In genomic region chr2:189557373-189557772, GRCh38 we compare ENCODE assay signal across 18 cellular contexts. TPM values are rescaled to one million over a fixed set of nuclear protein-coding genes. Genes with fewer than 3 reads are reported as not detected.
DNase-seq lines count a peak whose midpoint lies in the region; ATAC-seq and TF ChIP-seq lines count a peak whose summit lies in the region.
"Had no signal": no experiment of that assay in that cellular context is flagged by ENCODE, and none has a peak within 500 bp of the region (broad histone marks: within the 10 kb centered on the region; RNA-seq: fewer than 3 reads in every experiment).

No MANE protein-coding gene starts in this region.

- no peaks in the 10 kb centered on the region for H3K27me3 ChIP-seq in left ventricle myocardium inferior (ENCODE audit: low read depth)
- no peaks in the 10 kb centered on the region for H3K27me3 ChIP-seq in uterus
- H3K27me3 ChIP-seq in SJCRH30 = no peaks in the 10 kb centered on the region
- H3K27me3 ChIP-seq: BLaER1 treated with 17β-estradiol and CSF1 and Interleukin-3, amounts not matched to agents 10 nM and 100 nM; Peyer's patch had no signal

- intact Hi-C loops in left ventricle myocardium inferior (cut with micrococcal nuclease) (no loop called here), Right ventricle myocardium superior (cut with DNase I) (no loop called here), uterus (cut with DNase I; ENCODE audit: low total_unique reads) (no loop called here)

- H3K36me3 Mint-ChIP-seq in nephron (ENCODE audit: low read depth) = peaks cover 12% of the 10 kb centered on the region
- peaks cover 14% of the 10 kb centered on the region for H3K36me3 Mint-ChIP-seq in T-cell

- H3K4me1 Mint-ChIP-seq in nephron (peaks cover 69% of the 10 kb centered on the region), T-cell (peaks cover 11 to 22% (median 18%) of the 10 kb centered on the region in 3 donors)

- CTCF ChIA-PET in T-cell (lab: Charles Lee) = no interaction called here

- peaks cover 17% of the 10 kb centered on the region for H3K36me3 ChIP-seq in left ventricle myocardium inferior
- H3K36me3 ChIP-seq in uterus = no peaks in the 10 kb centered on the region
- H3K36me3 ChIP-seq in SJCRH30 = peaks cover 10% of the 10 kb centered on the region; the same call in 1 of the 2 replicates
- H3K36me3 ChIP-seq: BLaER1 treated with 17β-estradiol and CSF1 and Interleukin-3, amounts not matched to agents 10 nM and 100 nM had no signal

- H3K27ac Mint-ChIP-seq in nephron (peak overlapping the region; percentile 91 to 97 (median 96)), T-cell (no peak overlapping the region)

- H3K9me3 Mint-ChIP-seq in nephron (no peaks in the 10 kb centered on the region), T-cell (no peaks in the 10 kb centered on the region)

- H3K27ac ChIP-seq in left ventricle myocardium inferior (replicated peaks) (peak overlapping the region; percentile 2), uterus (peak overlapping the region; percentile 81 to 91), SJCRH30 (no peak overlapping the region)
- H3K27ac ChIP-seq: BLaER1 treated with 17β-estradiol and CSF1 and Interleukin-3, amounts not matched to agents 10 nM and 100 nM had no signal

- TF ChIP-seq POLR2A in uterus (IDR thresholded peaks at IDR 0.05) = no peak

- H3K4me1 ChIP-seq in left ventricle myocardium inferior (peaks cover 60% of the 10 kb centered on the region), uterus (peaks cover 13 to 40% of the 10 kb centered on the region in 2 donors), SJCRH30 (peaks cover 18% of the 10 kb centered on the region)

- no peak overlapping the region for H3K4me3 ChIP-seq in left ventricle myocardium inferior
- H3K4me3 ChIP-seq in uterus = no peak overlapping the region
- no peak overlapping the region for H3K4me3 ChIP-seq in SJCRH30
- H3K4me3 ChIP-seq: BLaER1 treated with 17β-estradiol and CSF1 and Interleukin-3, amounts not matched to agents 10 nM and 100 nM; Peyer's patch had no signal

- DNase-seq in left ventricle myocardium inferior = no peak
- DNase-seq in Right ventricle myocardium superior = no peak
- no peak for DNase-seq in uterus
- DNase-seq in T-cell = no peak
- no peak for DNase-seq in SJCRH30
- DNase-seq: 8988T, Karpas-422, MM.1S, NCI-H1105, NCI-H1694 treated with DMSO at 0.1 percent for 48 hours, NCI-H2171, NCI-H510A, NCI-H82, Peyer's patch had no signal

- H3K4me3 Mint-ChIP-seq in nephron (peak overlapping the region in 1 of 3 experiments; percentile 29), T-cell (no peak overlapping the region)

- POLR2A ChIA-PET in T-cell (lab: Charles Lee) = no interaction called here

- H3K27me3 Mint-ChIP-seq in nephron (ENCODE audit: low read depth) = no peaks in the 10 kb centered on the region
- H3K27me3 Mint-ChIP-seq in T-cell = no peaks in the 10 kb centered on the region

- ATAC-seq in Right ventricle myocardium superior (ENCODE audit: poor library complexity) (no peak), esophagus mucosa (peak; percentile 43), T-cell (replicated peaks in 1 of 4) (no peak), GM18517 (IDR thresholded peaks at IDR 0.05; ENCODE audit: unreplicated experiment) (no peak)

- H3K9me3 ChIP-seq in left ventricle myocardium inferior (replicated peaks) = no peaks in the 10 kb centered on the region
- no peaks in the 10 kb centered on the region for H3K9me3 ChIP-seq in uterus
- H3K9me3 ChIP-seq in SJCRH30 (replicated peaks) = no peaks in the 10 kb centered on the region
- H3K9me3 ChIP-seq: BLaER1 treated with 17β-estradiol and CSF1 and Interleukin-3, amounts not matched to agents 10 nM and 100 nM; Peyer's patch had no signal

- TF ChIP-seq CTCF in left ventricle myocardium inferior (IDR thresholded peaks at IDR 0.05; ENCODE audit: borderline replicate concordance) = no peak
- no peak for TF ChIP-seq CTCF in nephron (IDR thresholded peaks at IDR 0.05; ENCODE audit: unreplicated experiment in 3 of 3)
- TF ChIP-seq CTCF in uterus (IDR thresholded peaks at IDR 0.05) = no peak

RNA-seq across cellular contexts. Expression of gene SLC40A1, which starts 23.2 kb away (rescaled TPM):
- 44.0 TPM for total RNA-seq in left ventricle myocardium inferior
- 48.2 TPM for total RNA-seq in Right ventricle myocardium superior
- total RNA-seq in esophagus mucosa = 11.8 TPM
- total RNA-seq in uterus = 100 to 1,000 TPM in 3 of 4 donors, 10 to 100 TPM in 1; 87.1 to 252 (median 176) TPM
- 10 to 100 TPM; 20.7 to 43.7 (median 24.6) TPM for total RNA-seq in T-cell
- total RNA-seq in SJCRH30 (2014; rRNA removed; shearing (Covaris generic)) = 44.9 and 48.3 TPM in 2 replicates

Comparison
In these comparisons a context has a peak if more than half of its experiments do, and no peak if none do; other contexts are left out.
1. H3K27ac Mint-ChIP-seq: peak in nephron (3 of 3); none in T-cell (0 of 2).